15 cellular contexts compared by ENCODE assay signal in genomic region chr22:23064381-23065068, GRCh38. TPM values are rescaled to one million over a fixed set of nuclear protein-coding genes. Genes with fewer than 3 reads are reported as not detected.
DNase-seq lines count a peak whose midpoint lies in the region; ATAC-seq and TF ChIP-seq lines count a peak whose summit lies in the region.
"Had no signal": no experiment of that assay in that cellular context is flagged by ENCODE, and none has a peak within 500 bp of the region (broad histone marks: within the 10 kb centered on the region; RNA-seq: fewer than 3 reads in every experiment).

No MANE protein-coding gene starts in this region.

- peak; percentile 28 for DNase-seq in Right ventricle myocardium superior
- DNase-seq in left ventricle myocardium superior: no peak
- peak; percentile 8 for DNase-seq in activated CD8-positive, alpha-beta memory T cell treated with anti-CD3 and anti-CD28 coated beads, Interleukin-2, amount 50 U/mL, for 4 hours
- DNase-seq in mesenteric fat pad (ENCODE audit: low spot score): peak; percentile 65
- peak; percentile 71 to 96 for DNase-seq in vagina (ENCODE audit: extremely low spot score in 2 of 2)
- no peak for DNase-seq in AG08395 (ENCODE audit: low spot score)
- no peak for DNase-seq in effector memory CD4-positive, alpha-beta T cell
- DNase-seq: effector CD4-positive, alpha-beta T cell; NCI-H2029; NCI-H510A; right cardiac atrium had no signal

- no peak for TF ChIP-seq POLR2A in vagina (IDR thresholded peaks at IDR 0.05)

- H3K4me1 ChIP-seq in vagina: peaks cover 5% of the 10 kb centered on the region
- H3K4me1 ChIP-seq in effector memory CD4-positive, alpha-beta T cell (ENCODE audit: control insufficient read depth, insufficient read depth, low read length, poor library complexity, severe bottlenecking): peaks cover 1% of the 10 kb centered on the region

- no peak for TF ChIP-seq CTCF in vagina (IDR thresholded peaks at IDR 0.05)

- H3K36me3 ChIP-seq in vagina: no peaks in the 10 kb centered on the region
- H3K36me3 ChIP-seq in effector memory CD4-positive, alpha-beta T cell (ENCODE audit: control insufficient read depth, insufficient read depth, low read length): no peaks in the 10 kb centered on the region
- H3K36me3 ChIP-seq: cardiac muscle cell, neutrophil, SJCRH30 had no signal

- no peaks in the 10 kb centered on the region for H3K27me3 ChIP-seq in vagina
- H3K27me3 ChIP-seq in effector memory CD4-positive, alpha-beta T cell (replicated peaks; ENCODE audit: control insufficient read depth, insufficient read depth, low read length, poor library complexity, severe bottlenecking): no peaks in the 10 kb centered on the region
- H3K27me3 ChIP-seq: SJCRH30 had no signal

- intact Hi-C loops in Right ventricle myocardium superior (cut with DNase I) (no loop called here), left ventricle myocardium superior (cut with micrococcal nuclease) (no loop called here), vagina (cut with DNase I) (no loop called here)

- no peak for ATAC-seq in Right ventricle myocardium superior (ENCODE audit: poor library complexity)
- ATAC-seq in left ventricle myocardium superior: no peak
- no peak for ATAC-seq in GM21528 (IDR thresholded peaks at IDR 0.05; ENCODE audit: low FRiP score, unreplicated experiment)
- ATAC-seq: right cardiac atrium had no signal

- H3K27ac ChIP-seq in vagina: no peak overlapping the region
- H3K27ac ChIP-seq in effector memory CD4-positive, alpha-beta T cell (ENCODE audit: insufficient read depth, low read length, poor library complexity, severe bottlenecking): no peak overlapping the region
- H3K27ac ChIP-seq: cardiac muscle cell, neutrophil, SJCRH30 had no signal

- H3K9me3 ChIP-seq in vagina: no peaks in the 10 kb centered on the region
- H3K9me3 ChIP-seq in effector memory CD4-positive, alpha-beta T cell (ENCODE audit: control insufficient read depth, low read length): no peaks in the 10 kb centered on the region
- H3K9me3 ChIP-seq: neutrophil, SJCRH30 had no signal

- no peak overlapping the region for H3K4me3 ChIP-seq in vagina
- H3K4me3 ChIP-seq in effector memory CD4-positive, alpha-beta T cell (ENCODE audit: insufficient read depth, low read depth, low read length, poor library complexity, severe bottlenecking): no peak overlapping the region
- H3K4me3 ChIP-seq: cardiac muscle cell, SJCRH30 had no signal

RNA-seq across cellular contexts. Expression of gene GNAZ, which starts 5.8 kb away (rescaled TPM):
- total RNA-seq in Right ventricle myocardium superior: 3.1 TPM
- total RNA-seq in left ventricle myocardium superior: 3.3 TPM
- total RNA-seq in mesenteric fat pad: 18.3 TPM
- total RNA-seq in vagina: 11.3 TPM

Comparison
In these comparisons a context has a peak if more than half of its experiments do, and no peak if none do; other contexts are left out.
1. DNase-seq: peak in Right ventricle myocardium superior (single experiment), activated CD8-positive, alpha-beta memory T cell treated with anti-CD3 and anti-CD28 coated beads, Interleukin-2, amount 50 U/mL, for 4 hours (single experiment), mesenteric fat pad (single experiment) and vagina (2 of 2); none in left ventricle myocardium superior (single experiment), AG08395 (single experiment) and effector memory CD4-positive, alpha-beta T cell (0 of 3).